ENCODE assay signal across 8 cellular contexts in genomic region chr5:90475436-90475980, GRCh38. TPM values are rescaled to one million over a fixed set of nuclear protein-coding genes. Genes with fewer than 3 reads are reported as not detected.
DNase-seq lines count a peak whose midpoint lies in the region; ATAC-seq, FAIRE-seq and TF ChIP-seq lines count a peak whose summit lies in the region.

No MANE protein-coding gene starts in this region.

- H3K4me2 ChIP-seq in fibroblast of lung (ENCODE audit: extremely low read depth, insufficient read depth, low read length), result peak overlapping the region; percentile 89

- TF ChIP-seq CTCF in fibroblast of lung (conservative IDR thresholded peaks at IDR 0.05 in 1 of 2, IDR thresholded peaks at IDR 0.05 in 1 of 2; ENCODE audit: low read depth in 1 of 2, low read length in 2 of 2), result no peak

- H3K36me3 ChIP-seq in fibroblast of lung (ENCODE audit: control insufficient read depth, insufficient read depth, low read length) (no peaks in the 10 kb centered on the region), small intestine (ENCODE audit: control insufficient read depth in 2 of 2, insufficient read depth in 2 of 2, low read length in 2 of 2) (no peaks in the 10 kb centered on the region)

- no peaks in the 10 kb centered on the region for H3K27me3 ChIP-seq in fibroblast of lung (ENCODE audit: control insufficient read depth, insufficient read depth, low read length)
- H3K27me3 ChIP-seq in small intestine (ENCODE audit: control insufficient read depth in 2 of 2, insufficient read depth in 2 of 2, low read length in 2 of 2), result no peaks in the 10 kb centered on the region

- ATAC-seq in HG03135 (IDR thresholded peaks at IDR 0.05; ENCODE audit: unreplicated experiment), result no peak

- FAIRE-seq in small intestine (lab: Jason Lieb, UNC), result no peak

- 65 to 68% (median 67%) methylated on average over 17 of the region's 17 CpGs for WGBS in small intestine, 3 donors

- H2AFZ ChIP-seq in fibroblast of lung (ENCODE audit: low read length), result no peak overlapping the region

- H3K9me3 ChIP-seq in fibroblast of lung (ENCODE audit: control insufficient read depth, insufficient read depth, low read depth, low read length), result no peaks in the 10 kb centered on the region
- no peaks in the 10 kb centered on the region for H3K9me3 ChIP-seq in small intestine (ENCODE audit: control insufficient read depth, low read depth)

- no peaks in the 10 kb centered on the region for H3K4me1 ChIP-seq in fibroblast of lung (ENCODE audit: control insufficient read depth, extremely low read depth, insufficient read depth, low read length)
- no peaks in the 10 kb centered on the region for H3K4me1 ChIP-seq in small intestine (ENCODE audit: control insufficient read depth in 2 of 2, insufficient read depth in 1 of 2, low read depth in 1 of 2, low read length in 1 of 2)

- H3K79me2 ChIP-seq in fibroblast of lung (ENCODE audit: control insufficient read depth, insufficient read depth, low read length), result peaks cover 9% of the 10 kb centered on the region

- H3K27ac ChIP-seq in fibroblast of lung (ENCODE audit: insufficient read depth, low read length) (no peak overlapping the region), small intestine (ENCODE audit: low read depth in 1 of 2, low read length in 1 of 2) (no peak overlapping the region)

- DNase-seq in SHP77 (lab: John Stamatoyannopoulos, UW), result peak; percentile 9 to 19
- DNase-seq in SHP77 treated with DMSO at 0.1 percent for 48 hours (lab: John Stamatoyannopoulos, UW), result no peak
- DNase-seq in RKO (ENCODE audit: low spot score), result peak; percentile 50
- DNase-seq in fibroblast of lung (ENCODE audit: low read depth in 2 of 2), result no peak
- DNase-seq in small intestine, result peak; percentile 1
- DNase-seq in effector CD4-positive, alpha-beta T cell, result no peak
- DNase-seq in NCI-H1694 treated with DMSO at 0.1 percent for 48 hours (lab: John Stamatoyannopoulos, UW), result no peak

- H3K9ac ChIP-seq in fibroblast of lung (ENCODE audit: insufficient read depth, low read length), result no peak overlapping the region

- H4K20me1 ChIP-seq in fibroblast of lung (ENCODE audit: control insufficient read depth, extremely low read depth, insufficient read depth, low read length), result no peaks in the 10 kb centered on the region

- peak overlapping the region in 2 of 4 experiments; percentile 77 to 90 for H3K4me3 ChIP-seq in fibroblast of lung (replicated peaks in 1 of 4; ENCODE audit: control extremely low read depth in 1 of 4, insufficient read depth in 1 of 4, low read depth in 3 of 4, low read length in 4 of 4)
- no peak overlapping the region for H3K4me3 ChIP-seq in small intestine (ENCODE audit: low read depth in 1 of 2, low read length in 2 of 2)

RNA-seq across cellular contexts. Expression of gene POLR3G, which starts 0.8 kb away (rescaled TPM):
- 4.9 and 5.6 TPM in 2 replicates for total RNA-seq in fibroblast of lung
- polyA plus RNA-seq in fibroblast of lung, result 9.1 and 29.7 TPM in 2 replicates
- polyA plus RNA-seq in fibroblast of lung (2012), result 6.2 and 14.8 TPM in 2 replicates
- 6.3 TPM in 1 of 2 replicates, not detected in the other for polyA minus RNA-seq in fibroblast of lung (ENCODE audit: low replicate concordance)
- polyA plus RNA-seq in small intestine, result 1 to 10 TPM in 1 of 3 donors, under 1 TPM in 2; 0.45 to 2.1 (median 0.54) TPM

RNA-seq across cellular contexts. Expression of gene MBLAC2, which starts 0.9 kb away (rescaled TPM):
- total RNA-seq in fibroblast of lung, result 2.6 and 4.0 TPM in 2 replicates
- polyA plus RNA-seq in fibroblast of lung (2.6 and 3.0 TPM in 2 replicates), small intestine (1 to 10 TPM in 2 of 3 donors, under 1 TPM in 1; 0.89 to 3.4 (median 1.6) TPM)
- polyA plus RNA-seq in fibroblast of lung (2012), result 2.7 and 3.2 TPM in 2 replicates
- polyA minus RNA-seq in fibroblast of lung (ENCODE audit: low replicate concordance), result 0.67 and 1.0 TPM in 2 replicates

RNA-seq across cellular contexts. Expression of gene LYSMD3, which starts 53.9 kb away (rescaled TPM):
- total RNA-seq in fibroblast of lung, result 14.9 and 17.0 TPM in 2 replicates
- polyA plus RNA-seq in fibroblast of lung (22.3 and 30.0 TPM in 2 replicates), small intestine (1 to 10 TPM; 7.0 to 8.5 (median 7.8) TPM)
- 12.9 and 19.5 TPM in 2 replicates for polyA plus RNA-seq in fibroblast of lung (2012)
- 0.37 and 5.3 TPM in 2 replicates for polyA minus RNA-seq in fibroblast of lung (ENCODE audit: low replicate concordance)

Comparison
In these comparisons a context has a peak if more than half of its experiments do, and no peak if none do; other contexts are left out.
1. DNase-seq: peak in SHP77 (2 of 2), RKO (single experiment) and small intestine (single experiment); none in SHP77 treated with DMSO at 0.1 percent for 48 hours (single experiment), fibroblast of lung (0 of 2), effector CD4-positive, alpha-beta T cell (single experiment) and NCI-H1694 treated with DMSO at 0.1 percent for 48 hours (single experiment).